9 cellular contexts compared by ENCODE assay signal in the genomic region with DNA sequence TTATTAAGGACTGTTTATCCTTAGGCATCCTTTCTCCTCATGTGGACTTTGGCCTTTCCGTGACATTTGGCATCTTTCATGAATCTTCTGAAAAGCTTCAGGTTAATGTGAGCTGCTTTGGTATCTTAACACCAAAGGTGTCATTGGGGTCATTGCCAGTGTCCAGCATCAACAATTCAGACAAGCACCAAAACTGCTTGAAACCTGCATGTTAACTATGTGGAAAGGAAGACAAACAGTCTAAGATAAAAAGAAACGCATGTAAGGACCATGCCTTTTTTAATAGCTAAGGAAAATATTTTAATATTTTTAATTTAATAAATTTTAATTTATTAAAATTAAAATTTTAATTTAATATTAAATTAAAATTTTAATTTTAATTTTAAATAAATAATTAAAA. TPM values are rescaled to one million over a fixed set of nuclear protein-coding genes. Genes with fewer than 3 reads are reported as not detected.
"Had no signal": no experiment of that assay in that cellular context is flagged by ENCODE, and none has a peak within 500 bp of the region (broad histone marks: within the 10 kb centered on the region; RNA-seq: fewer than 3 reads in every experiment).

No MANE protein-coding gene starts in this region.

- H2AFZ ChIP-seq: GM23338 had no signal

- H3K4me3 ChIP-seq: GM23338 had no signal

- H3K4me3 Mint-ChIP-seq: GM23338, H9, IgD-negative memory B cell had no signal

- H3K4me1 Mint-ChIP-seq: GM23338, H9 had no signal

- H3K9me3 Mint-ChIP-seq: GM23338, H9, IgD-negative memory B cell had no signal

- H3K27me3 Mint-ChIP-seq: IgD-negative memory B cell had no signal

- H3K36me3 Mint-ChIP-seq: IgD-negative memory B cell had no signal

- FAIRE-seq: H1, H54, HTR-8/SVneo had no signal

- H3K4me2 ChIP-seq: GM23338 had no signal

- H3K27ac Mint-ChIP-seq: GM23338, H9, IgD-negative memory B cell had no signal

- DNase-seq: H9, HCEC 1CT, KG1 had no signal

RNA-seq across cellular contexts. Expression of a gene that starts 7.9 kb away (rescaled TPM):
- total RNA-seq: HT-29 had no signal

RNA-seq across cellular contexts. Expression of a gene that starts 19.1 kb away (rescaled TPM):
- total RNA-seq: HT-29 had no signal

RNA-seq across cellular contexts. Expression of a gene that starts 40.1 kb away (rescaled TPM):
- total RNA-seq: HT-29 had no signal
